Comparison of ENCODE assay signal across 14 cellular contexts in the genomic region with DNA sequence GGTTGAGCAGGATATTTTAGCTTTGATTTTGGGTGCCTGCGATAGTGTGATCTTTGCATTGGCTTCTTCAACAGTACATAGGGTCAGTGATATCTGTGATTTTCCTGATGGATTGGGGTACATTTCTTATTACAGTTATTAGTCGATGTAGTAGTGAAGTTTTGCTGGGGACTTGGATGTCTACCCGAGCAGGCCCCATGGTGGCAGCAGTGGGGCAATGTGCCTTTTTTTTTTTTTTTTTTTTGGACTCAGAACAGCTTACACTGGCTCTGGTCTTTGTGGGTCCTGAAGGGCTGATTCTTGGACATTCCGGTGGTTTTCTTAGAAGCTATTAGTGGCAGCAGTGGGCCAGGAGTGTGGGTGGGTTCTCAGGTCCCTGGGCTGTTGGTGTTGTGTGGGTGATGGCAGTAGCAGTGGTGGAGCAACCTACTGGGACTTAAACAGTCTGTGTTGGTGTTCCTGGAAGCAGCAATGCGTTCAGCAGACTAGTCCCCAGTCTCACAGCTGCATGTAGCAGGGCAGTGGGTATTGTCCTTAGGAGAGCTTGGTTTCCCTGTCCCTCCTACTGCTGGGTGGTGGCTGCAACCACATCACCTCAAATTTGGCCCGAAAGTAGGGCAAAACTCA. TPM values are rescaled to one million over a fixed set of nuclear protein-coding genes. Genes with fewer than 3 reads are reported as not detected.
DNase-seq lines count a peak whose midpoint lies in the region; ATAC-seq and TF ChIP-seq lines count a peak whose summit lies in the region.
"Had no signal": no experiment of that assay in that cellular context is flagged by ENCODE, and none has a peak within 500 bp of the region (broad histone marks: within the 10 kb centered on the region; RNA-seq: fewer than 3 reads in every experiment).

No MANE protein-coding gene starts in this region.

- POLR2A ChIA-PET in activated CD4-positive, alpha-beta T cell treated with anti-CD3 and anti-CD28 coated beads for 36 hours (lab: Charles Lee), result no interaction called here

- no peaks in the 10 kb centered on the region for H3K9me3 ChIP-seq in hepatocyte (ENCODE audit: low read depth)
- H3K9me3 ChIP-seq: psoas muscle, uterus had no signal

- H3K9me2 ChIP-seq in hepatocyte (replicated peaks; ENCODE audit: insufficient read depth), result no peaks in the 10 kb centered on the region

- no peaks in the 10 kb centered on the region for H3K27me3 ChIP-seq in hepatocyte
- H3K27me3 ChIP-seq: uterus had no signal

- H3K4me1 ChIP-seq in hepatocyte (ENCODE audit: insufficient read depth), result no peaks in the 10 kb centered on the region
- H3K4me1 ChIP-seq: psoas muscle, uterus had no signal

- no peaks in the 10 kb centered on the region for H3K79me2 ChIP-seq in hepatocyte

- peaks cover 19% of the 10 kb centered on the region for H3K4me1 Mint-ChIP-seq in activated CD4-positive, alpha-beta T cell treated with anti-CD3 and anti-CD28 coated beads for 36 hours
- peaks cover 24% of the 10 kb centered on the region for H3K4me1 Mint-ChIP-seq in activated naive CD8-positive, alpha-beta T cell treated with anti-CD3 and anti-CD28 coated beads for 36 hours

- no peak overlapping the region for H3K27ac ChIP-seq in hepatocyte
- H3K27ac ChIP-seq: psoas muscle, RWPE1, uterus had no signal

- no peak overlapping the region for H3K4me3 Mint-ChIP-seq in activated CD4-positive, alpha-beta T cell treated with anti-CD3 and anti-CD28 coated beads for 36 hours
- no peak overlapping the region for H3K4me3 Mint-ChIP-seq in activated naive CD8-positive, alpha-beta T cell treated with anti-CD3 and anti-CD28 coated beads for 36 hours
- H3K4me3 Mint-ChIP-seq: activated naive CD8-positive, alpha-beta T cell had no signal

- H2AFZ ChIP-seq in hepatocyte, result no peak overlapping the region

- TF ChIP-seq CTCF in retinal pigment epithelial cell (conservative IDR thresholded peaks at IDR 0.05; ENCODE audit: low read depth, low read length), result peak; percentile 51
- no peak for TF ChIP-seq CTCF in hepatocyte (IDR thresholded peaks at IDR 0.05; ENCODE audit: poor library complexity)

- H4K20me1 ChIP-seq in hepatocyte (ENCODE audit: insufficient read depth, poor library complexity, severe bottlenecking), result no peaks in the 10 kb centered on the region

- intact Hi-C loops in activated CD4-positive, alpha-beta T cell treated with anti-CD3 and anti-CD28 coated beads for 36 hours (cut with DNase I, micrococcal nuclease), result no loop called here

- WGBS in hepatocyte (ENCODE audit: low lambda C conversion rate, missing lambda C conversion rate), result 70% methylated on average over 6 of the region's 6 CpGs

- no peaks in the 10 kb centered on the region for H3K36me3 Mint-ChIP-seq in activated CD4-positive, alpha-beta T cell treated with anti-CD3 and anti-CD28 coated beads for 36 hours (ENCODE audit: low read depth)
- H3K36me3 Mint-ChIP-seq in activated naive CD8-positive, alpha-beta T cell treated with anti-CD3 and anti-CD28 coated beads for 36 hours, result peaks cover 3% of the 10 kb centered on the region
- H3K36me3 Mint-ChIP-seq: activated naive CD8-positive, alpha-beta T cell had no signal

- H3K4me2 ChIP-seq in hepatocyte, result no peak overlapping the region

- DNase-seq in activated CD4-positive, alpha-beta T cell treated with anti-CD3 and anti-CD28 coated beads for 36 hours, result peak; percentile 9
- DNase-seq in activated CD4-positive, alpha-beta T cell treated with anti-CD3 and anti-CD28 coated beads, Interleukin-2, amount 50 U/mL, for 1 hour, result no peak
- peak; percentile 9 for DNase-seq in activated naive CD8-positive, alpha-beta T cell treated with anti-CD3 and anti-CD28 coated beads for 36 hours
- DNase-seq in retinal pigment epithelial cell (ENCODE audit: low read depth), result no peak
- DNase-seq in NCI-H1930 (lab: John Stamatoyannopoulos, UW), result no peak
- DNase-seq in hepatocyte (ENCODE audit: low spot score), result no peak
- DNase-seq: NCI-H1436 treated with DMSO at 0.1 percent for 48 hours, psoas muscle, uterus had no signal

- H3K9me3 Mint-ChIP-seq in activated CD4-positive, alpha-beta T cell treated with anti-CD3 and anti-CD28 coated beads for 36 hours (ENCODE audit: low read depth), result peaks cover 2% of the 10 kb centered on the region
- H3K9me3 Mint-ChIP-seq in activated naive CD8-positive, alpha-beta T cell treated with anti-CD3 and anti-CD28 coated beads for 36 hours, result peaks cover 7% of the 10 kb centered on the region

- H3K27me3 Mint-ChIP-seq in activated CD4-positive, alpha-beta T cell treated with anti-CD3 and anti-CD28 coated beads for 36 hours, result peaks cover 7% of the 10 kb centered on the region
- peaks cover 19% of the 10 kb centered on the region for H3K27me3 Mint-ChIP-seq in activated naive CD8-positive, alpha-beta T cell treated with anti-CD3 and anti-CD28 coated beads for 36 hours

- peak; percentile 39 for ATAC-seq in activated CD4-positive, alpha-beta T cell treated with anti-CD3 and anti-CD28 coated beads for 36 hours
- ATAC-seq in HG03025 (IDR thresholded peaks at IDR 0.05; ENCODE audit: low FRiP score, unreplicated experiment), result peak; percentile 62
- no peak for ATAC-seq in HG03280 (IDR thresholded peaks at IDR 0.05; ENCODE audit: unreplicated experiment)
- ATAC-seq: psoas muscle had no signal

- no peaks in the 10 kb centered on the region for H3K36me3 ChIP-seq in hepatocyte (replicated peaks; ENCODE audit: insufficient read depth, low read depth)
- H3K36me3 ChIP-seq: uterus had no signal

- no peak overlapping the region for H3K27ac Mint-ChIP-seq in activated CD4-positive, alpha-beta T cell treated with anti-CD3 and anti-CD28 coated beads for 36 hours
- H3K27ac Mint-ChIP-seq in activated naive CD8-positive, alpha-beta T cell treated with anti-CD3 and anti-CD28 coated beads for 36 hours, result no peak overlapping the region
- H3K27ac Mint-ChIP-seq: activated naive CD8-positive, alpha-beta T cell had no signal

- CTCF ChIA-PET in activated CD4-positive, alpha-beta T cell treated with anti-CD3 and anti-CD28 coated beads for 36 hours (lab: Charles Lee), result interaction anchor here (0.7 to 1.6 kb wide), 3 partner anchors 10 to 16 kb away, joined by 3 to 5 read pairs (median 3); no protein-coding TSS in a partner anchor

- H3K4me3 ChIP-seq in retinal pigment epithelial cell (ENCODE audit: low read length) (no peak overlapping the region), hepatocyte (no peak overlapping the region)
- H3K4me3 ChIP-seq: psoas muscle, uterus had no signal

RNA-seq across cellular contexts. Expression of gene SLC4A10, which starts 53.7 kb away (rescaled TPM):
- under 1 TPM; 0.09 to 0.19 TPM for total RNA-seq in activated CD4-positive, alpha-beta T cell treated with anti-CD3 and anti-CD28 coated beads for 36 hours
- total RNA-seq in activated naive CD8-positive, alpha-beta T cell treated with anti-CD3 and anti-CD28 coated beads for 36 hours, result under 1 TPM; 0.10 to 0.18 TPM
- total RNA-seq in hepatocyte, result 0.24 TPM in 1 of 2 replicates, not detected in the other
- not detected in 2 replicates for polyA plus RNA-seq in hepatocyte
- total RNA-seq: kidney epithelial cell, psoas muscle had no signal

Comparison
In these comparisons a context has a peak if more than half of its experiments do, and no peak if none do; other contexts are left out.
1. DNase-seq: peak in activated CD4-positive, alpha-beta T cell treated with anti-CD3 and anti-CD28 coated beads for 36 hours (single experiment) and activated naive CD8-positive, alpha-beta T cell treated with anti-CD3 and anti-CD28 coated beads for 36 hours (single experiment); none in activated CD4-positive, alpha-beta T cell treated with anti-CD3 and anti-CD28 coated beads, Interleukin-2, amount 50 U/mL, for 1 hour (single experiment), retinal pigment epithelial cell (single experiment), NCI-H1930 (0 of 2) and hepatocyte (single experiment).